In the genomic region with DNA sequence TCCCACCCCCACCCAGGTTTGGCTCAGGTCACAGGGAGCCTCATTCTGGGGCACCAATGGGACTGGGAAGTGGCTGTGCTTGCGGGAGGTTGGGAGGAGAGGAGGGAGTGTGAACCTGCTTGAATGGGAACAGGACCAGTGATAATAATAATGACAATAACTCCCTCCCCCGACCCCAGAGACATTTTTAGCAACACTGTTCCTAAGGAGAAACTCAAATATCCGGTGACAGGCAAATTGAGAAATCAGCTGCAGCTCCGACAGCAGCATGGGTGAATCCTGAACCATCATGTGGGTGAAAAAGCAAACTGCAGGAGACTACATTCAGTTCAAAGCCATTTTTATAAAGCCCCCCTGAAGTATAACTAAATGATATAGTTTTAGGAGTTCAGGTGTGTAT, we compare ENCODE assay signal across 24 cellular contexts.
"Had no signal": no experiment of that assay in that cellular context is flagged by ENCODE, and none has a peak within 500 bp of the region (broad histone marks: within the 10 kb centered on the region; RNA-seq: fewer than 3 reads in every experiment).

No MANE protein-coding gene starts in this region.

- DNase-seq: activated CD4-positive, alpha-beta memory T cell treated with anti-CD3 and anti-CD28 coated beads, Interleukin-2, amount 10 ng/mL, durations not matched to agents 7 days and 5 days; activated CD4-positive, alpha-beta T cell treated with anti-CD3 and anti-CD28 coated beads for 36 hours; activated CD4-positive, alpha-beta T cell treated with anti-CD3 and anti-CD28 coated beads, Interleukin-2, amount 50 U/mL, for 1 hour; activated gamma-delta T cell treated with Interleukin-2 at 50 U/mL for 16 hours; activated naive CD4-positive, alpha-beta T cell treated with anti-CD3 and anti-CD28 coated beads, Interleukin-2, amount 10 ng/mL, durations not matched to agents 7 days and 5 days; activated naive CD8-positive, alpha-beta T cell treated with anti-CD3 and anti-CD28 coated beads for 36 hours; activated T-cell treated with anti-CD3 and anti-CD28 coated beads for 4 hours; activated T-cell treated with anti-CD3 and anti-CD28 coated beads, Interleukin-2, amount 50 U/mL, for 48 hours; KG1; NCI-H1092; NCI-H1417; NCI-H1694; NCI-H2029; NCI-H2107; NCI-H2171 treated with DMSO at 0.1 percent for 48 hours; NCI-H345; NCI-H510A; NCI-H526 treated with DMSO at 0.1 percent for 48 hours; NK-92 treated with Interleukin-12 subunit alpha and Interleukin-12 subunit beta, amount 100 ng/mL, for 24 hours; PC-3; SJCRH30; SK-N-SH; T-helper 1 cell; WERI-Rb-1 had no signal

- ATAC-seq: activated CD4-positive, alpha-beta T cell treated with anti-CD3 and anti-CD28 coated beads for 36 hours; PC-3 had no signal
